In genomic region chr12:11482955-11483354, GRCh38 we compare ENCODE assay signal across 22 cellular contexts.
DNase-seq lines count a peak whose midpoint lies in the region; ATAC-seq and TF ChIP-seq lines count a peak whose summit lies in the region.
"Had no signal": no experiment of that assay in that cellular context is flagged by ENCODE, and none has a peak within 500 bp of the region (broad histone marks: within the 10 kb centered on the region; RNA-seq: fewer than 3 reads in every experiment).

No MANE protein-coding gene starts in this region.

- H3K4ac ChIP-seq in mesenchymal stem cell (ENCODE audit: low read depth in 1 of 2, low read length in 2 of 2) (no peak overlapping the region), trophoblast cell (ENCODE audit: low read depth, low read length) (no peak overlapping the region)

- peak; percentile 12 for DNase-seq in AG10803 (ENCODE audit: low read depth)
- peak; percentile 28 for DNase-seq in NCI-H226
- DNase-seq in chondrocyte (ENCODE audit: low spot score): no peak
- no peak for DNase-seq in mesenchymal stem cell
- DNase-seq in NCI-H510A treated with DMSO at 0.1 percent for 48 hours (lab: John Stamatoyannopoulos, UW): no peak
- no peak for DNase-seq in Right ventricle myocardium inferior (ENCODE audit: missing footprints)
- DNase-seq in trophoblast cell: no peak
- DNase-seq: ACHN; activated CD4-positive, alpha-beta T cell treated with anti-CD3 and anti-CD28 coated beads for 36 hours; CD8-positive, alpha-beta T cell; cerebellar nuclear complex; heart right ventricle; midbrain; NCI-H1105 treated with DMSO at 0.1 percent for 48 hours; NK-92 treated with Interleukin-12 subunit alpha and Interleukin-12 subunit beta, amount 100 ng/mL, for 24 hours; nucleus accumbens; Right ventricle myocardium superior; T-helper 2 cell; upper lobe of left lung had no signal

- H3K27ac ChIP-seq in mesenchymal stem cell (ENCODE audit: low read length, poor library complexity, severe bottlenecking) (no peak overlapping the region), trophoblast cell (ENCODE audit: low read depth, low read length) (no peak overlapping the region)
- H3K27ac ChIP-seq: heart right ventricle, skin epidermis, upper lobe of left lung had no signal

- 72% methylated on average over 1 of the region's 2 CpGs for WGBS in mesenchymal stem cell
- no CpG with 5 or more reads among the region's 2 CpGs for WGBS in trophoblast cell (ENCODE audit: extremely low coverage, insufficient coverage, insufficient read length)

- no peaks in the 10 kb centered on the region for H3K36me3 Mint-ChIP-seq in chondrocyte (ENCODE audit: low read depth)
- H3K36me3 Mint-ChIP-seq: activated naive CD4-positive, alpha-beta T cell treated with anti-CD3 and anti-CD28 coated beads, Interleukin-2, amount 50 U/mL, for 72 hours; CD8-positive, alpha-beta T cell had no signal

- no peaks in the 10 kb centered on the region for H3K9me3 ChIP-seq in mesenchymal stem cell (ENCODE audit: control insufficient read depth, low read length)
- peaks cover 2% of the 10 kb centered on the region for H3K9me3 ChIP-seq in trophoblast cell (ENCODE audit: insufficient read depth, low read depth, low read length)
- H3K9me3 ChIP-seq: heart right ventricle, upper lobe of left lung had no signal

- no peak overlapping the region for H3K14ac ChIP-seq in mesenchymal stem cell (ENCODE audit: low read length in 2 of 2)
- H3K14ac ChIP-seq in trophoblast cell (ENCODE audit: low read length): no peak overlapping the region

- no peaks in the 10 kb centered on the region for H3K9me3 Mint-ChIP-seq in chondrocyte (ENCODE audit: low read depth)
- H3K9me3 Mint-ChIP-seq: activated naive CD4-positive, alpha-beta T cell treated with anti-CD3 and anti-CD28 coated beads, Interleukin-2, amount 50 U/mL, for 72 hours; CD8-positive, alpha-beta T cell had no signal

- H3K4me2 ChIP-seq in mesenchymal stem cell (ENCODE audit: low read length, poor library complexity, severe bottlenecking): no peak overlapping the region
- no peak overlapping the region for H3K4me2 ChIP-seq in trophoblast cell (ENCODE audit: low read length)

- H3K27ac Mint-ChIP-seq in chondrocyte (ENCODE audit: unreplicated experiment): peak overlapping the region; percentile 93
- H3K27ac Mint-ChIP-seq: activated CD4-positive, alpha-beta T cell treated with anti-CD3 and anti-CD28 coated beads for 36 hours; activated naive CD4-positive, alpha-beta T cell treated with anti-CD3 and anti-CD28 coated beads, Interleukin-2, amount 50 U/mL, for 72 hours; CD8-positive, alpha-beta T cell had no signal

- H3K36me3 ChIP-seq in mesenchymal stem cell (ENCODE audit: control insufficient read depth in 1 of 2, insufficient read depth in 2 of 2, low read depth in 1 of 2, low read length in 2 of 2): no peaks in the 10 kb centered on the region
- H3K36me3 ChIP-seq in trophoblast cell (ENCODE audit: control insufficient read depth in 1 of 2, insufficient read depth in 2 of 2, low read length in 2 of 2): no peaks in the 10 kb centered on the region
- H3K36me3 ChIP-seq: heart right ventricle, upper lobe of left lung had no signal

- no peak overlapping the region for H4K12ac ChIP-seq in trophoblast cell (ENCODE audit: low read depth, low read length)

- peaks cover 30% of the 10 kb centered on the region for H3K4me1 Mint-ChIP-seq in chondrocyte (ENCODE audit: low read depth)

- no peak overlapping the region for H3K4me3 ChIP-seq in AG10803 (ENCODE audit: low read length)
- no peak overlapping the region for H3K4me3 ChIP-seq in mesenchymal stem cell (ENCODE audit: insufficient read depth in 1 of 2, low read depth in 1 of 2, low read length in 2 of 2)
- H3K4me3 ChIP-seq in trophoblast cell (ENCODE audit: low read depth, low read length): no peak overlapping the region
- H3K4me3 ChIP-seq: heart right ventricle, skin epidermis, upper lobe of left lung had no signal

- H2BK120ac ChIP-seq in mesenchymal stem cell (ENCODE audit: low read depth, low read length) (no peak overlapping the region), trophoblast cell (ENCODE audit: insufficient read depth, low read length, poor library complexity) (no peak overlapping the region)

- H4K8ac ChIP-seq in mesenchymal stem cell (ENCODE audit: low read length) (no peak overlapping the region), trophoblast cell (ENCODE audit: low read depth, low read length) (no peak overlapping the region)

- H2AFZ ChIP-seq in mesenchymal stem cell (ENCODE audit: low read depth, low read length): no peak overlapping the region
- H2AFZ ChIP-seq in trophoblast cell (ENCODE audit: insufficient read depth, low read length, poor library complexity): no peak overlapping the region

- no peak overlapping the region for H3K4me3 Mint-ChIP-seq in chondrocyte (ENCODE audit: unreplicated experiment)
- H3K4me3 Mint-ChIP-seq: activated CD4-positive, alpha-beta T cell treated with anti-CD3 and anti-CD28 coated beads for 36 hours; CD8-positive, alpha-beta T cell had no signal

- H2BK5ac ChIP-seq in mesenchymal stem cell (ENCODE audit: low read depth, low read length, poor library complexity, severe bottlenecking) (no peak overlapping the region), trophoblast cell (ENCODE audit: low read depth, low read length, poor library complexity) (no peak overlapping the region)

- no peaks in the 10 kb centered on the region for H3K79me1 ChIP-seq in mesenchymal stem cell (replicated peaks; ENCODE audit: low read length, poor library complexity, severe bottlenecking)
- H3K79me1 ChIP-seq in trophoblast cell (ENCODE audit: low read length): no peaks in the 10 kb centered on the region

- no peak overlapping the region for H2BK15ac ChIP-seq in mesenchymal stem cell (ENCODE audit: low read depth, poor library complexity, severe bottlenecking)

- H3K9ac ChIP-seq in mesenchymal stem cell (ENCODE audit: low read length) (peak overlapping the region; percentile 67), trophoblast cell (ENCODE audit: low read length) (no peak overlapping the region)

- H3K79me2 ChIP-seq in trophoblast cell (ENCODE audit: control insufficient read depth, insufficient read depth, low read length, poor library complexity): no peaks in the 10 kb centered on the region

- H3K18ac ChIP-seq in mesenchymal stem cell (ENCODE audit: low read depth in 1 of 2, low read length in 2 of 2): no peak overlapping the region
- no peak overlapping the region for H3K18ac ChIP-seq in trophoblast cell (ENCODE audit: low read length)

- H3K27me3 Mint-ChIP-seq in chondrocyte (ENCODE audit: low read depth): peaks cover 2% of the 10 kb centered on the region
- H3K27me3 Mint-ChIP-seq: activated CD4-positive, alpha-beta T cell treated with anti-CD3 and anti-CD28 coated beads for 36 hours had no signal

- H4K91ac ChIP-seq in mesenchymal stem cell (ENCODE audit: low read length) (no peak overlapping the region), trophoblast cell (ENCODE audit: low read depth, low read length) (no peak overlapping the region)

- intact Hi-C loops in Right ventricle myocardium inferior (cut with DNase I): loop anchor here (10.0 kb wide), 1 partner anchor 288 kb away; no protein-coding TSS in a partner anchor

- H3K4me1 ChIP-seq in mesenchymal stem cell (ENCODE audit: control insufficient read depth, insufficient read depth, low read depth, low read length): peaks cover 4% of the 10 kb centered on the region
- no peaks in the 10 kb centered on the region for H3K4me1 ChIP-seq in trophoblast cell (ENCODE audit: control insufficient read depth in 1 of 2, insufficient read depth in 2 of 2, low read length in 2 of 2)
- H3K4me1 ChIP-seq: upper lobe of left lung had no signal

- no peak for TF ChIP-seq CTCF in AG10803 (conservative IDR thresholded peaks at IDR 0.05; ENCODE audit: low read length)
- no peak for TF ChIP-seq CTCF in chondrocyte (IDR thresholded peaks at IDR 0.05)

- H3K27me3 ChIP-seq in mesenchymal stem cell (ENCODE audit: control insufficient read depth in 1 of 2, insufficient read depth in 1 of 2, low read length in 2 of 2): peaks cover 0 to 9% of the 10 kb centered on the region in 2 experiments
- H3K27me3 ChIP-seq in trophoblast cell (ENCODE audit: insufficient read depth, low read length): no peaks in the 10 kb centered on the region
- H3K27me3 ChIP-seq: upper lobe of left lung had no signal

- ATAC-seq in Right ventricle myocardium inferior: no peak
- no peak for ATAC-seq in HG02642 (IDR thresholded peaks at IDR 0.05; ENCODE audit: poor library complexity, unreplicated experiment)
- ATAC-seq: activated CD4-positive, alpha-beta T cell treated with anti-CD3 and anti-CD28 coated beads for 36 hours; activated naive CD4-positive, alpha-beta T cell treated with anti-CD3 and anti-CD28 coated beads, Interleukin-2, amount 50 U/mL, for 72 hours; CD8-positive, alpha-beta T cell; heart right ventricle had no signal

- H2BK12ac ChIP-seq in mesenchymal stem cell (ENCODE audit: low read length in 2 of 2) (no peak overlapping the region), trophoblast cell (ENCODE audit: low read length) (no peak overlapping the region)

- H2AK5ac ChIP-seq in mesenchymal stem cell (ENCODE audit: low read length, severe bottlenecking) (no peak overlapping the region), trophoblast cell (ENCODE audit: low read length) (no peak overlapping the region)

- H3K23ac ChIP-seq in mesenchymal stem cell (ENCODE audit: low read length in 2 of 2): no peak overlapping the region
- H3K23ac ChIP-seq in trophoblast cell (ENCODE audit: low read length): no peak overlapping the region

Comparison
In these comparisons a context has a peak if more than half of its experiments do, and no peak if none do; other contexts are left out.
1. DNase-seq: peak in AG10803 (single experiment) and NCI-H226 (single experiment); none in chondrocyte (single experiment), mesenchymal stem cell (single experiment), NCI-H510A treated with DMSO at 0.1 percent for 48 hours (single experiment), Right ventricle myocardium inferior (single experiment) and trophoblast cell (0 of 2).